Comparison of ENCODE assay signal across 1 cellular context in the genomic region with DNA sequence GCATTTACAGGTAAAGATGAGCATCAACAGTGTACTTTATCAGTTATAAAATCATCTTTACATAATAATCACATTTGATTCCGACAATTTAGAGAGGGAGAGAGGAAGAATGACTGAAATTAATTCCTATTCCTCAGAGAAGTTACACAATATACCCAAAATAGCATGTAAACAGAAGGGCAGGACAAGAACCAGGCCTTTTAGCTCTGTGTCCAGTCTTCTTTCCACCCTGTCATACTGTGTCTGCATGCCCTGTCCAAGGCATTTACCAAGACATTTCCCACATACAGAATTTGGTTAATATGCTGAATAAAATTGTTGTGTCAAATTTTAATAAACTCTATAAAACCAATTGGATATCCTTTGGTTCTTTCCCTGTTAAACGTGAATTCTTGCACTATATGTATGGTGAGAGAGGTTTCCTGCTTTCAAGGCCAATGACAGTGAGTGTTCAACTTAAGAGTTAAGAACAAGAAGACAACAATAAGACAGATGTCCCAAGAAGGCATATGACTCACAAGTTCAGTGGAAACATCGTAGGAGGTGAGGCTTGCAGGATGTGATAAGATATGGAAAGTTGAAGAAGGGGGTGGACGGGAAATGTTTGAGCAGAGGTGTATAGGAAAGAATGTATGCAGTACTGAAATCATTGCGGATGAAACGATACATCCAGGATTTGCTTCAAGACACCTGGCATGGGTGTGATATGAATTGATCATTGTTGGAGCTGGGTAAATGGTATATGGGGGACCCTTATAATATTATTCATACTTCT.
TF ChIP-seq lines count a peak whose summit lies in the region.

No MANE protein-coding gene starts in this region.

TF ChIP-seq in HCT116, 20 proteins besides CTCF, POLR2A, EP300 and RAD21 (continued from another document):
- TF ChIP-seq, protein P1, sequence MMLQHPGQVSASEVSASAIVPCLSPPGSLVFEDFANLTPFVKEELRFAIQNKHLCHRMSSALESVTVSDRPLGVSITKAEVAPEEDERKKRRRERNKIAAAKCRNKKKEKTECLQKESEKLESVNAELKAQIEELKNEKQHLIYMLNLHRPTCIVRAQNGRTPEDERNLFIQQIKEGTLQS (IDR thresholded peaks at IDR 0.05) = no peak
